In the genomic region with DNA sequence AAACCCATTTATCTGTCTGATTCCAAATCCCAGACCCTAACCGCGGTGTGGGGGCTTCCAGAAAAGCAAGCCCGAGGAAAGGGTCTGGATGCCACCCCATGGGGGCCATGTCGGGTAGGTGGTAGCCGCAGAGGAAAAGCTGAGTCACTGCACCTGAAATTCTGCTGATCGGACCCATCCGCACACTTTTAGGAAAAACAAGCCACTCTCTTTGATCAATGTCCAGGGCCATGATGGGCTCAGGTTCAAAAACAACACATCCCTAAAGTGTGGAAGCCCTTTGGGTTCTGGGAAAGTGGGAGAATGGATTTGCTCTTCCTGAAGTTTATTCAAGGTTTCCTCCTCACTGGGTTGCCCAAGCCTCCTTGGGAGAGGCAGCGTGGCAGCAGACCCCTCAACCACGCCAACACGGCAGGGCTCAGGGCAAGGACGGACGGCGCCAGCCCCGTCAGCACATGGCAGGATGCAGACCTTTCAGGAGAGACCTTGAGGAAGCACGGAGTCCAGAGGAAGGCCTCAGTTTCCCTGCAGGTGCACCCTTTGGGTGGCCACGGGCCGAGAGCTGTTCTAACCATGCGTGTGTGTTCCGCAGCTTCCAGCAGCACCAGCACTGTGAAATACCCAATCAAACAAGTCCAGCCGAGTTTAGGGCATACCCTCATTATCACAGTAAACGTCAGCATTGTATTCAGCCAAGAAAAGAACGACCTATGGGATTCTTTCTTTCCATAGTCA, we compare ENCODE assay signal across 25 cellular contexts.
DNase-seq lines count a peak whose midpoint lies in the region; ATAC-seq, FAIRE-seq and TF ChIP-seq lines count a peak whose summit lies in the region.
"Had no signal": no experiment of that assay in that cellular context is flagged by ENCODE, and none has a peak within 500 bp of the region (broad histone marks: within the 10 kb centered on the region; RNA-seq: fewer than 3 reads in every experiment).

No MANE protein-coding gene starts in this region.

- TF ChIP-seq POLR2A in IMR-90 (IDR thresholded peaks at IDR 0.05; ENCODE audit: low read depth, low read length) = no peak
- TF ChIP-seq POLR2A in endothelial cell of umbilical vein (IDR thresholded peaks at IDR 0.05; ENCODE audit: low read depth, low read length) = no peak
- no peak for TF ChIP-seq POLR2A in uterus (IDR thresholded peaks at IDR 0.05)

- H3K36me3 ChIP-seq in IMR-90 (ENCODE audit: control insufficient read depth, insufficient read depth, low read length) (no peaks in the 10 kb centered on the region), endothelial cell of umbilical vein (ENCODE audit: control insufficient read depth in 2 of 2, extremely low read depth in 1 of 2, insufficient read depth in 2 of 2, low read length in 2 of 2) (no peaks in the 10 kb centered on the region), uterus (no peaks in the 10 kb centered on the region)
- H3K36me3 ChIP-seq: BLaER1, HAP-1, Peyer's patch had no signal

- H4K91ac ChIP-seq in IMR-90 (ENCODE audit: insufficient read depth, low read depth, low read length) = peak overlapping the region; percentile 84

- CTCF ChIA-PET in IMR-90 (lab: Yijun Ruan, JAX) (interaction anchor here (0.6 kb wide), 1 partner anchor 832 kb away, joined by 4 read pairs; no protein-coding TSS in a partner anchor), endothelial cell of umbilical vein (lab: Charles Lee) (interaction anchor here (0.9 to 1.8 kb wide), 3 partner anchors 9 to 11 kb away, joined by 4 to 10 read pairs (median 5); no protein-coding TSS in a partner anchor)

- H2AFZ ChIP-seq in IMR-90 (replicated peaks; ENCODE audit: low read length, poor library complexity) (no peak overlapping the region), endothelial cell of umbilical vein (ENCODE audit: low read depth, low read length) (no peak overlapping the region)

- no peaks in the 10 kb centered on the region for H3K79me2 ChIP-seq in endothelial cell of umbilical vein (ENCODE audit: control insufficient read depth, insufficient read depth, low read length)

- H3K14ac ChIP-seq in IMR-90 (replicated peaks; ENCODE audit: low read depth, low read length) = no peak overlapping the region

- BruUV-seq in IMR-90 (replicated peaks; lab: Mats Ljungman, UMichigan) (no TSS peak), endothelial cell of umbilical vein (replicated peaks; lab: Mats Ljungman, UMichigan) (no TSS peak)

- H3K79me1 ChIP-seq in IMR-90 (ENCODE audit: low read depth in 1 of 2, low read length in 2 of 2) = peaks cover 0 to 14% of the 10 kb centered on the region in 2 experiments; a peak in 2 of 4 replicates

- ATAC-seq in IMR-90 (ENCODE audit: low read depth) (no peak), HG02642 (IDR thresholded peaks at IDR 0.05; ENCODE audit: poor library complexity, unreplicated experiment) (no peak), HG03139 (IDR thresholded peaks at IDR 0.05; ENCODE audit: unreplicated experiment) (no peak)
- ATAC-seq: GM12878, Right ventricle myocardium inferior had no signal

- H4K20me1 ChIP-seq in IMR-90 (ENCODE audit: insufficient read depth, low read length) (no peaks in the 10 kb centered on the region), endothelial cell of umbilical vein (replicated peaks; ENCODE audit: control insufficient read depth, extremely low read depth, insufficient read depth, low read length) (no peaks in the 10 kb centered on the region)
- H4K20me1 ChIP-seq: BLaER1 had no signal

- H2BK20ac ChIP-seq in IMR-90 (ENCODE audit: low read depth, low read length) = peak overlapping the region; percentile 47

- TF ChIP-seq CTCF in IMR-90 (conservative IDR thresholded peaks at IDR 0.05; ENCODE audit: low read depth, low read length) = no peak
- TF ChIP-seq CTCF in endothelial cell of umbilical vein (IDR thresholded peaks at IDR 0.05; ENCODE audit: extremely low read depth in 1 of 2, insufficient read depth in 1 of 2, low read depth in 1 of 2, low read length in 2 of 2) = no peak
- TF ChIP-seq CTCF in uterus (IDR thresholded peaks at IDR 0.05) = no peak

- H3K9me3 ChIP-seq in IMR-90 (ENCODE audit: control insufficient read depth, insufficient read depth, low read length) = 0 out of 2 replicates have a peak, but pooled peaks cover 2% of the 10 kb centered on the region
- H3K9me3 ChIP-seq in endothelial cell of umbilical vein (replicated peaks; ENCODE audit: control insufficient read depth, insufficient read depth, low read length) = no peaks in the 10 kb centered on the region
- H3K9me3 ChIP-seq in uterus = no peaks in the 10 kb centered on the region
- H3K9me3 ChIP-seq: HAP-1, Peyer's patch had no signal

- peak; percentile 44 for FAIRE-seq in endothelial cell of umbilical vein (lab: Jason Lieb, UNC)
- FAIRE-seq: GM12878 had no signal

- H2BK120ac ChIP-seq in IMR-90 (ENCODE audit: low read depth, low read length) = peak overlapping the region; percentile 89

- no peak overlapping the region for H2AK9ac ChIP-seq in IMR-90 (replicated peaks; ENCODE audit: low read depth, low read length, poor library complexity)

- H2BK5ac ChIP-seq in IMR-90 (ENCODE audit: low read depth, low read length, poor library complexity, severe bottlenecking) = no peak overlapping the region

- H4K8ac ChIP-seq in IMR-90 (ENCODE audit: low read depth in 2 of 2, low read length in 2 of 2) = peak overlapping the region; percentile 11 to 37; a peak in 1 of 4 replicates

- H3K4me3 ChIP-seq in IMR-90 (ENCODE audit: insufficient read depth, low read depth, low read length) = no peak overlapping the region
- no peak overlapping the region for H3K4me3 ChIP-seq in endothelial cell of umbilical vein (replicated peaks in 1 of 3; ENCODE audit: insufficient read depth in 1 of 3, low read depth in 1 of 3, low read length in 3 of 3)
- H3K4me3 ChIP-seq in uterus = no peak overlapping the region
- H3K4me3 ChIP-seq: BLaER1, GM12878, HAP-1, Peyer's patch had no signal

- no peak overlapping the region for H3K4me2 ChIP-seq in IMR-90 (ENCODE audit: low read depth, low read length)
- no peak overlapping the region for H3K4me2 ChIP-seq in endothelial cell of umbilical vein (ENCODE audit: insufficient read depth, low read length)
- H3K4me2 ChIP-seq: BLaER1 had no signal

- H2BK15ac ChIP-seq in IMR-90 (ENCODE audit: low read depth, low read length) = peak overlapping the region; percentile 92; the same call in 2 of the 3 replicates

- H4K5ac ChIP-seq in IMR-90 (ENCODE audit: low read depth, low read length) = no peak overlapping the region

- peak overlapping the region; percentile 94 for H2AK5ac ChIP-seq in IMR-90 (ENCODE audit: low read depth, low read length)

- POLR2A ChIA-PET in IMR-90 (lab: Charles Lee; ENCODE audit: unreplicated experiment) (no interaction called here), endothelial cell of umbilical vein (lab: Charles Lee) (no interaction called here)

- H3K27me3 ChIP-seq in IMR-90 (ENCODE audit: control insufficient read depth, insufficient read depth, low read length) = no peaks in the 10 kb centered on the region
- no peaks in the 10 kb centered on the region for H3K27me3 ChIP-seq in endothelial cell of umbilical vein (ENCODE audit: control insufficient read depth in 2 of 2, insufficient read depth in 2 of 2, low read length in 2 of 2)
- H3K27me3 ChIP-seq in uterus = no peaks in the 10 kb centered on the region
- H3K27me3 ChIP-seq: BLaER1, Peyer's patch had no signal

- H3K9ac ChIP-seq in IMR-90 (ENCODE audit: low read depth, low read length) (no peak overlapping the region), endothelial cell of umbilical vein (replicated peaks; ENCODE audit: extremely low read depth, insufficient read depth, low read length) (no peak overlapping the region)
- H3K9ac ChIP-seq: BLaER1, SK-N-SH had no signal

- no peak overlapping the region for H3K18ac ChIP-seq in IMR-90 (ENCODE audit: low read depth, low read length)

- in situ Hi-C loops in IMR-90 (cut with MboI; ENCODE audit: low sequenced_read_pairs) = no loop called here

- H3K4ac ChIP-seq in IMR-90 (ENCODE audit: low read depth, low read length) = peak overlapping the region; percentile 69

- DNase-seq in IMR-90 (no peak), endothelial cell of umbilical vein (ENCODE audit: low read depth, low spot score) (no peak), posterior vena cava (ENCODE audit: low spot score) (peak; percentile 62), uterus (no peak)
- no peak for DNase-seq in stimulated activated CD8-positive, alpha-beta memory T cell treated with anti-CD3 and anti-CD28 coated beads, Interleukin-4, amount 100 ng/mL, for 48 hours
- DNase-seq: ACHN; CD4-positive, alpha-beta T cell; COR-L47; DMS 273 treated with DMSO at 0.1 percent for 48 hours; DMS79 treated with DMSO at 0.1 percent for 48 hours; Kasumi-1; NCI-H1417; NCI-H1694 treated with DMSO at 0.1 percent for 48 hours; NCI-H2081 treated with DMSO at 0.1 percent for 48 hours; NCI-H2171 treated with DMSO at 0.1 percent for 48 hours; NCI-H524 treated with DMSO at 0.1 percent for 48 hours; NCI-H82; Peyer's patch; SK-N-SH had no signal

- dilution Hi-C loops in IMR-90 (cut with HindIII; ENCODE audit: low sequenced_read_pairs, unreplicated experiment) (no loop called here), endothelial cell of umbilical vein (cut with MboI; ENCODE audit: extremely low pct_ligation_motif_present, low sequenced_read_pairs) (no loop called here)

- no peak overlapping the region for H3K56ac ChIP-seq in IMR-90 (ENCODE audit: extremely low read depth, insufficient read depth, low read length)

- H3K9me1 ChIP-seq in IMR-90 (ENCODE audit: insufficient read depth, low read length) (peaks cover 20% of the 10 kb centered on the region), endothelial cell of umbilical vein (replicated peaks; ENCODE audit: control insufficient read depth, extremely low read depth, insufficient read depth, low read length) (no peaks in the 10 kb centered on the region)

- no peak overlapping the region; the same call in 1 of the 2 replicates for H3K23ac ChIP-seq in IMR-90 (ENCODE audit: low read depth, low read length)

- 96% methylated on average over 15 of the region's 22 CpGs; no CpG with 5 or more reads in 1 of the 2 experiments for WGBS in IMR-90 (ENCODE audit: extremely low coverage in 2 of 2, insufficient read length in 1 of 2), 2 experiments

- H3K4me1 ChIP-seq in IMR-90 (ENCODE audit: control insufficient read depth, insufficient read depth, low read length) = peaks cover 9% of the 10 kb centered on the region
- peaks cover 28% of the 10 kb centered on the region for H3K4me1 ChIP-seq in endothelial cell of umbilical vein (ENCODE audit: control insufficient read depth, extremely low read depth, insufficient read depth, low read length)
- no peaks in the 10 kb centered on the region for H3K4me1 ChIP-seq in uterus
- H3K4me1 ChIP-seq: BLaER1, HAP-1, Peyer's patch had no signal

- H3K27ac ChIP-seq in IMR-90 (ENCODE audit: insufficient read depth, low read length) (no peak overlapping the region), endothelial cell of umbilical vein (ENCODE audit: insufficient read depth, low read depth, low read length) (no peak overlapping the region), uterus (no peak overlapping the region)
- H3K27ac ChIP-seq: BLaER1, Peyer's patch had no signal

- intact Hi-C loops in IMR-90 (cut with micrococcal nuclease) (no loop called here), endothelial cell of umbilical vein (cut with micrococcal nuclease) (no loop called here), posterior vena cava (cut with DNase I) (no loop called here), uterus (cut with DNase I; ENCODE audit: low total_unique reads) (no loop called here)

- no peak for TF ChIP-seq RAD21 in IMR-90 (IDR thresholded peaks at IDR 0.05; ENCODE audit: low read length)
